Comparison of ENCODE assay signal across 8 cellular contexts in genomic region chr12:109999649-109999971, GRCh38. TPM values are rescaled to one million over a fixed set of nuclear protein-coding genes. Genes with fewer than 3 reads are reported as not detected.
DNase-seq lines count a peak whose midpoint lies in the region; TF ChIP-seq lines count a peak whose summit lies in the region.

No MANE protein-coding gene starts in this region.

- 0 out of 7 replicates have a peak overlapping the region, but pooled peaks of 1 of the 3 experiments have one; percentile 57 for H3K27ac Mint-ChIP-seq in H9

- H3K4ac ChIP-seq in H9 (ENCODE audit: low read depth, low read length) = no peak overlapping the region

- H3K4me2 ChIP-seq in H9 (ENCODE audit: insufficient read depth, insufficient read length, low read length) (peak overlapping the region; percentile 97), hepatocyte (peak overlapping the region; percentile 85)

- no peak overlapping the region for H2BK12ac ChIP-seq in H9 (ENCODE audit: insufficient read length, low read depth, low read length)

- WGBS in H9 (ENCODE audit: extremely low coverage, insufficient read length, low lambda C conversion rate) = no CpG with 5 or more reads among the region's 27 CpGs
- 2% methylated on average over 9 of the region's 27 CpGs for WGBS in hepatocyte (ENCODE audit: low lambda C conversion rate, missing lambda C conversion rate)

- H4K5ac ChIP-seq in H9 (ENCODE audit: insufficient read length, low read depth, low read length) = no peak overlapping the region

- H3K79me2 ChIP-seq in H9 (ENCODE audit: insufficient read depth, low read length) (no peaks in the 10 kb centered on the region), hepatocyte (peaks cover 41% of the 10 kb centered on the region)

- H2AK5ac ChIP-seq in H9 (ENCODE audit: insufficient read length, low read length) = no peak overlapping the region

- H4K20me1 ChIP-seq in H9 (ENCODE audit: control insufficient read depth, insufficient read depth, insufficient read length) = peaks cover 3% of the 10 kb centered on the region
- H4K20me1 ChIP-seq in hepatocyte (ENCODE audit: insufficient read depth, poor library complexity, severe bottlenecking) = peaks cover 3% of the 10 kb centered on the region

- no peak overlapping the region for H2BK20ac ChIP-seq in H9 (ENCODE audit: low read depth, low read length, poor library complexity, severe bottlenecking)

- peaks cover 16% of the 10 kb centered on the region for H3K23me2 ChIP-seq in H9 (ENCODE audit: insufficient read length, low read depth, low read length, poor library complexity, severe bottlenecking)

- no peak overlapping the region for H2BK5ac ChIP-seq in H9 (ENCODE audit: insufficient read length, low read length)

- H3K9ac ChIP-seq in H9 (ENCODE audit: extremely low read depth, insufficient read length, low read length) = no peak overlapping the region

- H3K18ac ChIP-seq in H9 (ENCODE audit: insufficient read length, low read depth, low read length) = no peak overlapping the region

- no peaks in the 10 kb centered on the region for H3K9me3 ChIP-seq in H9 (ENCODE audit: control insufficient read depth, low read depth, low read length)
- no peaks in the 10 kb centered on the region for H3K9me3 ChIP-seq in WERI-Rb-1 (ENCODE audit: severe bottlenecking)
- H3K9me3 ChIP-seq in hepatocyte (ENCODE audit: low read depth) = no peaks in the 10 kb centered on the region

- no peaks in the 10 kb centered on the region for H3K9me3 Mint-ChIP-seq in H9

- H3K27me3 ChIP-seq in H9 (ENCODE audit: insufficient read depth, low read length) = no peaks in the 10 kb centered on the region
- no peaks in the 10 kb centered on the region for H3K27me3 ChIP-seq in WERI-Rb-1 (ENCODE audit: insufficient read depth, low read depth, severe bottlenecking)
- no peaks in the 10 kb centered on the region for H3K27me3 ChIP-seq in hepatocyte

- H4K91ac ChIP-seq in H9 (ENCODE audit: insufficient read length, low read depth, low read length) = no peak overlapping the region

- no peak overlapping the region for H3K23ac ChIP-seq in H9 (ENCODE audit: insufficient read length, low read depth, low read length)

- no peak overlapping the region for H2BK15ac ChIP-seq in H9 (ENCODE audit: low read depth, low read length)

- no peak overlapping the region for H4K8ac ChIP-seq in H9 (replicated peaks; ENCODE audit: insufficient read length, low read depth, low read length)

- no peak for TF ChIP-seq CTCF in H9 (conservative IDR thresholded peaks at IDR 0.05)
- no peak for TF ChIP-seq CTCF in WERI-Rb-1 (IDR thresholded peaks at IDR 0.05; ENCODE audit: low read depth, low read length)
- no peak for TF ChIP-seq CTCF in hepatocyte (IDR thresholded peaks at IDR 0.05; ENCODE audit: poor library complexity)

- H3K14ac ChIP-seq in H9 (ENCODE audit: insufficient read depth, low read length) = no peak overlapping the region

- peaks cover 24 to 26% of the 10 kb centered on the region in 2 experiments for H3K4me1 Mint-ChIP-seq in H9

- DNase-seq in H9 (no peak), WERI-Rb-1 (no peak), hepatocyte (ENCODE audit: low spot score) (no peak), DMS 273 treated with DMSO at 0.1 percent for 48 hours (lab: John Stamatoyannopoulos, UW) (no peak), SW 1271 (lab: John Stamatoyannopoulos, UW) (no peak), COLO829 (ENCODE audit: low spot score) (no peak), superior temporal gyrus (ENCODE audit: extremely low spot score) (no peak)

- H3T11ph ChIP-seq in H9 (ENCODE audit: low read length) = no peak overlapping the region

- H3K56ac ChIP-seq in H9 (ENCODE audit: insufficient read length, low read depth, low read length) = no peak overlapping the region

- no peak overlapping the region for H3K27ac ChIP-seq in H9 (ENCODE audit: insufficient read length, low read depth, low read length)
- no peak overlapping the region; the same call in 1 of the 2 replicates for H3K27ac ChIP-seq in WERI-Rb-1
- peak overlapping the region; percentile 25 for H3K27ac ChIP-seq in hepatocyte
- H3K27ac ChIP-seq in skin epidermis = peak overlapping the region; percentile 69 to 99 (median 94)

- H3K36me3 ChIP-seq in WERI-Rb-1 (peaks cover 10% of the 10 kb centered on the region), hepatocyte (replicated peaks; ENCODE audit: insufficient read depth, low read depth) (no peaks in the 10 kb centered on the region)

- H2BK120ac ChIP-seq in H9 (ENCODE audit: low read depth, low read length, poor library complexity, severe bottlenecking) = no peak overlapping the region

- no peaks in the 10 kb centered on the region for H3K79me1 ChIP-seq in H9 (ENCODE audit: insufficient read depth, low read depth, low read length, poor library complexity, severe bottlenecking)

- H2AFZ ChIP-seq in H9 (ENCODE audit: low read length) = no peak overlapping the region
- H2AFZ ChIP-seq in hepatocyte = peak overlapping the region; percentile 88

- peaks cover 12% of the 10 kb centered on the region for H3K27me3 Mint-ChIP-seq in H9 (ENCODE audit: low read depth)

- H3K4me3 Mint-ChIP-seq in H9 = peak overlapping the region; percentile 87 to 99

- no peaks in the 10 kb centered on the region for H3K9me2 ChIP-seq in hepatocyte (replicated peaks; ENCODE audit: insufficient read depth)

- H3K4me3 ChIP-seq in WERI-Rb-1 (ENCODE audit: low read depth, low read length) (peak overlapping the region; percentile 60), hepatocyte (peak overlapping the region; percentile 91), skin epidermis (peak overlapping the region; percentile 59 to 99 (median 85))

- H3K36me3 Mint-ChIP-seq in H9 (ENCODE audit: insufficient read depth in 1 of 3, low read depth in 3 of 3) = no peaks in the 10 kb centered on the region; a peak in 2 of 7 replicates

- peaks cover 2% of the 10 kb centered on the region; the same call in 1 of the 2 replicates for H3K4me1 ChIP-seq in H9 (ENCODE audit: insufficient read depth, low read length)
- H3K4me1 ChIP-seq in hepatocyte (ENCODE audit: insufficient read depth) = peaks cover 14% of the 10 kb centered on the region

RNA-seq across cellular contexts. Expression of gene ANKRD13A, which starts 0.4 kb away (rescaled TPM):
- total RNA-seq in H9 (2021) = 18.0 and 19.1 TPM in 2 replicates
- 49.7 and 55.3 TPM in 2 replicates for total RNA-seq in hepatocyte
- polyA plus RNA-seq in hepatocyte = 13.2 and 14.3 TPM in 2 replicates

RNA-seq across cellular contexts. Expression of gene GIT2, which starts 3.4 kb away (rescaled TPM):
- total RNA-seq in H9 (2021) = 25.0 and 27.0 TPM in 2 replicates
- total RNA-seq in hepatocyte = 20.8 and 22.4 TPM in 2 replicates
- 21.5 and 21.9 TPM in 2 replicates for polyA plus RNA-seq in hepatocyte

RNA-seq across cellular contexts. Expression of gene C12orf76, which starts 48.7 kb away (rescaled TPM):
- total RNA-seq in H9 (2021) (8.9 and 9.7 TPM in 2 replicates), hepatocyte (24.6 and 29.3 TPM in 2 replicates)
- 13.6 and 18.5 TPM in 2 replicates for polyA plus RNA-seq in hepatocyte

Comparison
In these comparisons a context has a peak if more than half of its experiments do, and no peak if none do; other contexts are left out.
1. H3K27ac ChIP-seq: peak in hepatocyte (single experiment) and skin epidermis (21 of 21); none in H9 (single experiment) and WERI-Rb-1 (single experiment).
2. Peak in every context shown above with its lines, with median percentiles within 50 percentile points of each other: H3K4me3 ChIP-seq.